Comparison of ENCODE assay signal across 25 cellular contexts in genomic region chr5:156654444-156654843, GRCh38.
"Had no signal": no experiment of that assay in that cellular context is flagged by ENCODE, and none has a peak within 500 bp of the region (broad histone marks: within the 10 kb centered on the region; RNA-seq: fewer than 3 reads in every experiment).

No MANE protein-coding gene starts in this region.

- H3K9me3 ChIP-seq: MG63, SJSA1 had no signal

- DNase-seq: IMR-90, Karpas-422, KG1, MG63, NCI-H1092, NCI-H1105 treated with DMSO at 0.1 percent for 48 hours, NCI-H1417 treated with DMSO at 0.1 percent for 48 hours, NCI-H146, NCI-H1694 treated with DMSO at 0.1 percent for 48 hours, NCI-H1930, NCI-H2081, NCI-H2107, NCI-H2227 treated with DMSO at 0.1 percent for 48 hours, NCI-H524, NCI-H69, NCI-H774, Right ventricle myocardium superior, RPMI8226, SIG-M5 had no signal

- ATAC-seq: HepG2 had no signal

- H3K4me1 ChIP-seq: SJSA1 had no signal

- H3K36me3 ChIP-seq: MG63, SJSA1 had no signal

- H3K4me3 ChIP-seq: MG63, SJSA1, SK-N-MC had no signal

- H3K27ac ChIP-seq: HL-60, SJSA1, SK-N-MC had no signal

- FAIRE-seq: HepG2, HTR-8/SVneo, RCC 7860 had no signal

- H3K27me3 ChIP-seq: MG63, SJSA1 had no signal
